2 cellular contexts compared by ENCODE assay signal in the genomic region with DNA sequence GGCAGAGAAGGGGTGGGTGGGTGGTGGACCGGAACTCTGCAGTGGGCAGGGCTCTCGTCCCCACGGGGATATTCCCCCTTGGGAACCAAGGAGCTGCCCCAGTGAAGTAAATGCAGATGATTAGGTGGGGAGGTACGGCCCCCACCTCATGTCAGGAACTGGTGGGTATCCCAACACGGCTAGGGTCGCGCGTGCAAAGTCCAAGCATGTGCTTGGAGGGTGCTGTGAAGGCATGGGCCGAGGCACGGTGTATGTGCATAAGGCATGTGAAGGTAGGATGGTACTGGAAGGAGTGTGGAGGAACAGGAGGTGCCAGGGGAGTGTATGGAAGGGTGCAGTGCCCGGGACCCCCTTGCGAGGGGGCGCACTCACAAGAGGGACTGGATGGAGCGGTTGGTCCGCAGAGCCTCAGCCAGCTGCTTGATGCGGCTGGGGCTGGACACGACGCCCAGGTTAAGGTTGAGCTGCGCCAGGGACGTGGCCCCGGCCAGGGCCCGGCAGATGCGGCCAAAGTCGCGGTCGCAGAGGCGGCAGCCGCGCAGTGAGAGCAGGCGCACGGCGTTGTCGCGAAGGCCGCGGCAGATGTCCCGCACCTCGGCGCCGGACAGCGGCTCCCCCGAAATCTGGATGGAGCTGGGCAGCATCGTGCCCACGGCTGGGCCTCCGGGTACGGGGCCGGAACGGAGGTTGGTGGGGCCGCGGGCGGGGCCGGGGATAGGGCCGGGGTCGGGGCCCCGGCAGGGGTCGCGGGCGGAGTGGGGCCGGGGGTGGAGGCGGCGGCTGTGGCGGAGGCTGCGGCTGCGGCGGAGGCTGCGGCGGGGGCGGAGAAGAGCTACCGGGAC.
TF ChIP-seq lines count a peak whose summit lies in the region.

No MANE protein-coding gene starts in this region.

TF ChIP-seq in GM12891, 5 proteins besides CTCF, POLR2A, EP300 and RAD21:
- TF ChIP-seq SPI1 (IDR thresholded peaks at IDR 0.05; ENCODE audit: low read depth, low read length) (no peak), POLR2AphosphoS5 (IDR thresholded peaks at IDR 0.05; ENCODE audit: low read depth, low read length) (no peak), TAF1 (IDR thresholded peaks at IDR 0.05; ENCODE audit: low read depth, low read length) (no peak), POU2F2 (IDR thresholded peaks at IDR 0.05; ENCODE audit: low read depth, low read length) (no peak), PAX5 (IDR thresholded peaks at IDR 0.05; ENCODE audit: insufficient read depth, low read length, severe bottlenecking) (no peak)

TF ChIP-seq in IMR-90, 13 proteins besides CTCF, POLR2A, EP300 and RAD21:
- TF ChIP-seq RFX5 (IDR thresholded peaks at IDR 0.05; ENCODE audit: low read depth, low read length) (no peak), NFE2L2 (IDR thresholded peaks at IDR 0.05; ENCODE audit: low read depth, low read length) (no peak), CEBPB (IDR thresholded peaks at IDR 0.05; ENCODE audit: low read depth, low read length) (no peak), MXI1 (IDR thresholded peaks at IDR 0.05; ENCODE audit: borderline replicate concordance, low read depth, low read length) (no peak), CHD1 (IDR thresholded peaks at IDR 0.05; ENCODE audit: low read depth, low read length) (no peak), RCOR1 (IDR thresholded peaks at IDR 0.05; ENCODE audit: insufficient replicate concordance, low read length) (no peak)
